Comparison of ENCODE assay signal across 23 cellular contexts in genomic region chr9:69029535-69029934, GRCh38. TPM values are rescaled to one million over a fixed set of nuclear protein-coding genes. Genes with fewer than 3 reads are reported as not detected.
DNase-seq lines count a peak whose midpoint lies in the region; ATAC-seq, FAIRE-seq and TF ChIP-seq lines count a peak whose summit lies in the region.
"Had no signal": no experiment of that assay in that cellular context is flagged by ENCODE, and none has a peak within 500 bp of the region (broad histone marks: within the 10 kb centered on the region; RNA-seq: fewer than 3 reads in every experiment).

No MANE protein-coding gene starts in this region.

- TF ChIP-seq RAD21 in HepG2 (CRISPR knock-in tag; IDR thresholded peaks at IDR 0.05) (no peak), K562 (CRISPR knock-in tag; conservative IDR thresholded peaks at IDR 0.05 in 1 of 2, IDR thresholded peaks at IDR 0.05 in 1 of 2) (no peak)

- H4K20me1 ChIP-seq in HepG2 (ENCODE audit: insufficient read depth, low read length), result no peaks in the 10 kb centered on the region
- H4K20me1 ChIP-seq in K562 (replicated peaks; ENCODE audit: control insufficient read depth, insufficient read depth, low read length), result no peaks in the 10 kb centered on the region

- H3K27ac Mint-ChIP-seq in T-helper 2 cell treated with Interferon-gamma antibody and Interleukin-4, amounts not matched to agents 5 μg/mL and 100 μg/mL, for 36 hours, result no peak overlapping the region
- H3K27ac Mint-ChIP-seq: H9 had no signal

- H3K9me1 ChIP-seq in K562 (ENCODE audit: control insufficient read depth, insufficient read depth, low read length), result no peaks in the 10 kb centered on the region

- no peak overlapping the region for H3K27ac ChIP-seq in HepG2 (ENCODE audit: extremely low read length, insufficient read depth, low read length)
- H3K27ac ChIP-seq in right lobe of liver, result no peak overlapping the region
- no peak overlapping the region for H3K27ac ChIP-seq in K562 (ENCODE audit: extremely low read depth, low read depth, low read length)
- no peak overlapping the region for H3K27ac ChIP-seq in right atrium auricular region
- H3K27ac ChIP-seq: Peyer's patch had no signal

- TF ChIP-seq POLR2A in HepG2 (IDR thresholded peaks at IDR 0.05; ENCODE audit: insufficient read depth in 1 of 2, low read depth in 2 of 2, low read length in 2 of 2) (no peak), right lobe of liver (IDR thresholded peaks at IDR 0.05) (no peak), K562 (conservative IDR thresholded peaks at IDR 0.05) (no peak)

- no peak overlapping the region for H2AFZ ChIP-seq in HepG2 (ENCODE audit: low read length)
- H2AFZ ChIP-seq in K562 (ENCODE audit: low read depth, low read length), result no peak overlapping the region

- no peak overlapping the region for H3K4me3 ChIP-seq in HepG2 (replicated peaks in 1 of 3; ENCODE audit: insufficient read depth in 1 of 3, low read depth in 2 of 3, low read length in 3 of 3)
- no peak overlapping the region for H3K4me3 ChIP-seq in right lobe of liver
- no peak overlapping the region for H3K4me3 ChIP-seq in K562
- H3K4me3 ChIP-seq in right atrium auricular region, result no peak overlapping the region
- H3K4me3 ChIP-seq: Peyer's patch had no signal

- BruUV-seq in HepG2 (replicated peaks; lab: Mats Ljungman, UMichigan) (no TSS peak), K562 (replicated peaks; lab: Mats Ljungman, UMichigan) (no TSS peak)

- H3K27me3 ChIP-seq in HepG2 (ENCODE audit: control insufficient read depth in 1 of 2, insufficient read depth in 2 of 2, low read length in 2 of 2), result no peaks in the 10 kb centered on the region
- no peaks in the 10 kb centered on the region for H3K27me3 ChIP-seq in right lobe of liver
- no peaks in the 10 kb centered on the region for H3K27me3 ChIP-seq in K562 (ENCODE audit: control insufficient read depth in 2 of 2, insufficient read depth in 2 of 2, low read length in 2 of 2)
- no peaks in the 10 kb centered on the region for H3K27me3 ChIP-seq in right atrium auricular region
- H3K27me3 ChIP-seq: Peyer's patch had no signal

- H3K27me3 Mint-ChIP-seq in T-helper 2 cell treated with Interferon-gamma antibody and Interleukin-4, amounts not matched to agents 5 μg/mL and 100 μg/mL, for 36 hours (ENCODE audit: low read depth), result no peaks in the 10 kb centered on the region
- H3K27me3 Mint-ChIP-seq: IgD-negative memory B cell had no signal

- TF ChIP-seq EP300 in HepG2 (IDR thresholded peaks at IDR 0.05; ENCODE audit: low read depth in 2 of 2, low read length in 2 of 2), result no peak
- TF ChIP-seq EP300 in HepG2 (CRISPR knock-in tag; IDR thresholded peaks at IDR 0.05; ENCODE audit: borderline replicate concordance), result no peak
- no peak for TF ChIP-seq EP300 in K562 (IDR thresholded peaks at IDR 0.05; ENCODE audit: low read length)

- POLR2A ChIA-PET in HepG2 (lab: Yijun Ruan, JAX), result no interaction called here
- POLR2A ChIA-PET in K562 (lab: Yijun Ruan, JAX), result no interaction called here

- peaks cover 11% of the 10 kb centered on the region for H3K9me3 Mint-ChIP-seq in T-helper 2 cell treated with Interferon-gamma antibody and Interleukin-4, amounts not matched to agents 5 μg/mL and 100 μg/mL, for 36 hours
- H3K9me3 Mint-ChIP-seq: IgD-negative memory B cell had no signal

- DNase-seq in T-helper 2 cell treated with Interferon-gamma antibody and Interleukin-4, amounts not matched to agents 5 μg/mL and 100 μg/mL, for 36 hours (ENCODE audit: low spot score), result no peak
- DNase-seq in T-helper 2 cell (no peak), HepG2 (ENCODE audit: low spot score) (no peak), right lobe of liver (no peak), K562 (ENCODE audit: extremely low read depth in 1 of 4, low spot score in 3 of 4) (no peak), right atrium auricular region (ENCODE audit: low spot score) (no peak), left cardiac atrium (no peak)
- DNase-seq: 8988T, DMS153, H9, NCI-H1092 treated with DMSO at 0.1 percent for 48 hours, NCI-H146, NCI-H2081, NCI-H2171 treated with DMSO at 0.1 percent for 48 hours, NCI-H446, NCI-H526 treated with DMSO at 0.1 percent for 48 hours, Peyer's patch had no signal

- CTCF ChIA-PET in HepG2 (lab: Yijun Ruan, JAX; ENCODE audit: low intra/inter-chr PET ratio, low total read pairs) (interaction anchor here (4.6 kb wide), 1 partner anchor 446 kb away, joined by 48 read pairs; no protein-coding TSS in a partner anchor), K562 (lab: Yijun Ruan, JAX; ENCODE audit: low intra/inter-chr PET ratio) (no interaction called here)

- H3K4me1 ChIP-seq in HepG2 (ENCODE audit: insufficient read depth, low read length) (0 out of 2 replicates have a peak, but pooled peaks cover 6% of the 10 kb centered on the region), right lobe of liver (no peaks in the 10 kb centered on the region), K562 (replicated peaks in 1 of 2; ENCODE audit: control insufficient read depth in 2 of 2, insufficient read depth in 2 of 2, low read length in 2 of 2) (peaks cover 0 to 9% of the 10 kb centered on the region in 2 experiments; a peak in 3 of 5 replicates), right atrium auricular region (no peaks in the 10 kb centered on the region)
- H3K4me1 ChIP-seq: Peyer's patch had no signal

- no peak for FAIRE-seq in HepG2 (lab: Jason Lieb, UNC)
- no peak for FAIRE-seq in K562 (lab: Jason Lieb, UNC)
- FAIRE-seq: HTR-8/SVneo had no signal

- H3K36me3 Mint-ChIP-seq in T-helper 2 cell treated with Interferon-gamma antibody and Interleukin-4, amounts not matched to agents 5 μg/mL and 100 μg/mL, for 36 hours (ENCODE audit: low read depth), result peaks cover 12% of the 10 kb centered on the region
- H3K36me3 Mint-ChIP-seq: IgD-negative memory B cell had no signal

- H3K79me2 ChIP-seq in HepG2 (ENCODE audit: insufficient read depth, low read length) (no peaks in the 10 kb centered on the region), K562 (ENCODE audit: control insufficient read depth, insufficient read depth, low read length) (no peaks in the 10 kb centered on the region)

- H3K4me2 ChIP-seq in HepG2 (ENCODE audit: low read depth, low read length), result no peak overlapping the region
- no peak overlapping the region for H3K4me2 ChIP-seq in K562 (ENCODE audit: insufficient read depth, low read length)

- peak overlapping the region; percentile 34 for H3K4me3 Mint-ChIP-seq in T-helper 2 cell treated with Interferon-gamma antibody and Interleukin-4, amounts not matched to agents 5 μg/mL and 100 μg/mL, for 36 hours
- H3K4me3 Mint-ChIP-seq: H9 had no signal

- ATAC-seq in HepG2, result no peak
- ATAC-seq in right lobe of liver, result no peak
- no peak for ATAC-seq in K562
- ATAC-seq in left cardiac atrium, result no peak
- no peak for ATAC-seq in HG03196 (IDR thresholded peaks at IDR 0.05; ENCODE audit: unreplicated experiment)

- H3K36me3 ChIP-seq in HepG2 (replicated peaks in 1 of 2; ENCODE audit: control insufficient read depth in 1 of 2, insufficient read depth in 2 of 2, low read length in 2 of 2) (no peaks in the 10 kb centered on the region), right lobe of liver (no peaks in the 10 kb centered on the region), K562 (ENCODE audit: control insufficient read depth, insufficient read depth, low read length) (no peaks in the 10 kb centered on the region), right atrium auricular region (no peaks in the 10 kb centered on the region)
- H3K36me3 ChIP-seq: Peyer's patch had no signal

- H3K9me3 ChIP-seq in HepG2 (ENCODE audit: low read length) (peaks cover 5% of the 10 kb centered on the region), right lobe of liver (no peaks in the 10 kb centered on the region), K562 (replicated peaks; ENCODE audit: control insufficient read depth, insufficient read depth, low read depth, low read length) (peaks cover 4% of the 10 kb centered on the region; the same call in 1 of the 2 replicates), right atrium auricular region (peaks cover 0 to 6% of the 10 kb centered on the region in 2 donors)

- intact Hi-C loops in HepG2 (cut with micrococcal nuclease; ENCODE audit: unreplicated experiment), result loop anchor here (10.0 kb wide), 1 partner anchor 325 kb away; the partner anchor contains the start of gene PIP5K1B
- intact Hi-C loops in right lobe of liver (cut with DNase I), result no loop called here
- intact Hi-C loops in K562 (cut with micrococcal nuclease), result loop anchor here (5.0 kb wide), 1 partner anchor 322 kb away; the partner anchor contains the start of gene PIP5K1B
- intact Hi-C loops in left cardiac atrium (cut with DNase I), result loop anchor here in 1 of 2 donors (5.0 to 10.0 kb wide), 2 partner anchors 325 to 447 kb away; partner anchors contain the start of gene PIP5K1B

- H3K9ac ChIP-seq in HepG2 (ENCODE audit: insufficient read depth, low read depth, low read length) (no peak overlapping the region), K562 (ENCODE audit: insufficient read depth in 1 of 2, low read depth in 2 of 2, low read length in 2 of 2) (no peak overlapping the region)

- no peak for TF ChIP-seq CTCF in HepG2 (CRISPR knock-in tag; IDR thresholded peaks at IDR 0.05)
- no peak for TF ChIP-seq CTCF in right lobe of liver (IDR thresholded peaks at IDR 0.05)
- no peak for TF ChIP-seq CTCF in K562 (IDR thresholded peaks at IDR 0.05 in 2 of 3, conservative IDR thresholded peaks at IDR 0.05 in 1 of 3; ENCODE audit: insufficient read depth in 2 of 3, low read depth in 1 of 3, low read length in 3 of 3)
- no peak for TF ChIP-seq CTCF in right atrium auricular region (IDR thresholded peaks at IDR 0.05)

- in situ Hi-C loops in HepG2 (cut with HindIII; ENCODE audit: extremely low pct_ligation_motif_present, low pct_unique_long_range_greater_than_20kb), result no loop called here
- in situ Hi-C loops in K562 (cut with MboI), result loop anchor here (5.0 to 25.0 kb wide), 2 partner anchors 447 to 908 kb away; no protein-coding TSS in a partner anchor

- H3K4me1 Mint-ChIP-seq in T-helper 2 cell treated with Interferon-gamma antibody and Interleukin-4, amounts not matched to agents 5 μg/mL and 100 μg/mL, for 36 hours (ENCODE audit: low read depth), result peaks cover 52% of the 10 kb centered on the region

RNA-seq across cellular contexts. Expression of gene FXN, which starts 6.0 kb away (rescaled TPM):
- 24.1 and 30.0 TPM in 2 replicates for total RNA-seq in HepG2 (2016; rRNA removed; fragmentation: Illumina TruSeq; extraction: Trizol)
- 25.5 and 29.4 TPM in 2 replicates for total RNA-seq in HepG2 (2016; cell fraction: cytosol; rRNA removed; fragmentation: Illumina TruSeq; extraction: Trizol; ENCODE audit: low read depth)
- total RNA-seq in HepG2 (2016; cell fraction: insoluble cytoplasmic fraction; rRNA removed; fragmentation: Illumina TruSeq; extraction: Trizol), result 24.7 and 31.9 TPM in 2 replicates
- 28.9 and 35.6 TPM in 2 replicates for total RNA-seq in HepG2 (2016; cell fraction: membrane; rRNA removed; fragmentation: Illumina TruSeq; extraction: Trizol)
- total RNA-seq in HepG2 (2016; cell fraction: nucleus; rRNA removed; fragmentation: Illumina TruSeq; extraction: Trizol), result 15.6 and 16.2 TPM in 2 replicates
- polyA plus RNA-seq in HepG2 (2011; rRNA removed), result 19.7 and 26.0 TPM in 2 replicates
- polyA plus RNA-seq in HepG2 (2011; cell fraction: cytosol; rRNA removed), result 28.8 and 35.4 TPM in 2 replicates
- 8.9 and 9.0 TPM in 2 replicates for polyA plus RNA-seq in HepG2 (2011; cell fraction: nucleus; rRNA removed)
- polyA plus RNA-seq in HepG2 (2012), result 30.1 and 34.1 TPM in 2 replicates
- 109 and 135 TPM in 2 replicates for polyA plus RNA-seq in HepG2 (2016; cell fraction: cytosol; fragmentation: Illumina TruSeq; extraction: Trizol; ENCODE audit: low read depth)
- polyA plus RNA-seq in HepG2 (2016; cell fraction: insoluble cytoplasmic fraction; fragmentation: Illumina TruSeq; extraction: Trizol; ENCODE audit: low read depth), result 95.1 and 107 TPM in 2 replicates
- polyA plus RNA-seq in HepG2 (2016; cell fraction: membrane; fragmentation: Illumina TruSeq; extraction: Trizol; ENCODE audit: low read depth), result 101 and 113 TPM in 2 replicates
- polyA plus RNA-seq in HepG2 (2016; cell fraction: nucleus; fragmentation: Illumina TruSeq; extraction: Trizol; ENCODE audit: insufficient read depth, low read depth), result 51.3 and 52.8 TPM in 2 replicates
- polyA minus RNA-seq in HepG2 (2011; rRNA and poly(A)+ RNA removed; ENCODE audit: low replicate concordance), result 11.0 and 13.3 TPM in 2 replicates
- polyA minus RNA-seq in HepG2 (2011; cell fraction: cytosol; rRNA and poly(A)+ RNA removed), result 8.1 and 11.8 TPM in 2 replicates
- polyA minus RNA-seq in HepG2 (2011; cell fraction: nucleus; rRNA and poly(A)+ RNA removed), result 12.6 and 14.2 TPM in 2 replicates
- 10 to 100 TPM; 12.5 to 30.4 (median 24.7) TPM for total RNA-seq in right lobe of liver
- 15.9 and 26.9 TPM in 2 replicates for total RNA-seq in K562 (2011; cell fraction: chromatin; rRNA removed; ENCODE audit: low replicate concordance)
- total RNA-seq in K562 (2011; cell fraction: nucleolus; rRNA removed), result 8.2 and 8.9 TPM in 2 replicates
- total RNA-seq in K562 (2011; cell fraction: nucleoplasm; rRNA removed), result 17.7 and 25.3 TPM in 2 replicates
- 7.6 and 17.3 TPM in 2 replicates for total RNA-seq in K562 (2014; rRNA removed)
- 30.3 and 31.7 TPM in 2 replicates for total RNA-seq in K562 (2014; rRNA removed; fragmentation: Illumina TruSeq; extraction: Trizol)
- total RNA-seq in K562 (2015; rRNA removed; fragmentation: Illumina TruSeq; extraction: Trizol), result 22.0 and 25.3 TPM in 2 replicates
- total RNA-seq in K562 (2021), result 39.5 and 41.1 TPM in 2 replicates
- polyA plus RNA-seq in K562 (2011; rRNA removed), result 16.3 and 34.0 TPM in 2 replicates
- 27.1 and 27.6 TPM in 2 replicates for polyA plus RNA-seq in K562 (2011; cell fraction: cytosol; rRNA removed)
- 11.2 and 12.6 TPM in 2 replicates for polyA plus RNA-seq in K562 (2011; cell fraction: nucleus; rRNA removed)
- polyA plus RNA-seq in K562 (2012), result 21.7 and 32.9 TPM in 2 replicates
- 44.5 and 51.5 TPM in 2 replicates for polyA plus RNA-seq in K562 (2014; fragmentation: Illumina TruSeq; extraction: Trizol)
- 10 to 100 TPM; 12.4 to 21.8 TPM for polyA plus RNA-seq in K562 (2014; fragmentation: Nextera tagmentation; extraction: Ambion mirVana)
- 29.3 and 30.3 TPM in 2 replicates for polyA plus RNA-seq in K562 (2014; rRNA removed)
- polyA minus RNA-seq in K562 (2011; rRNA and poly(A)+ RNA removed), result 19.5 and 28.5 TPM in 2 replicates
- polyA minus RNA-seq in K562 (2011; cell fraction: cytosol; rRNA and poly(A)+ RNA removed), result 7.9 and 9.1 TPM in 2 replicates
- polyA minus RNA-seq in K562 (2011; cell fraction: nucleus; rRNA and poly(A)+ RNA removed), result 2.6 and 4.1 TPM in 2 replicates
- 10 to 100 TPM; 10.5 to 24.6 TPM for total RNA-seq in right atrium auricular region
- total RNA-seq in left cardiac atrium, result 10 to 100 TPM; 27.7 to 29.8 TPM

RNA-seq across cellular contexts. Expression of gene PRKACG, which starts 15.6 kb away (rescaled TPM):
- total RNA-seq in HepG2 (2016; rRNA removed; fragmentation: Illumina TruSeq; extraction: Trizol) (not detected in 2 replicates), right lobe of liver (not detected), K562 (2014; rRNA removed) (not detected in 2 replicates), K562 (2014; rRNA removed; fragmentation: Illumina TruSeq; extraction: Trizol) (not detected in 2 replicates), K562 (2015; rRNA removed; fragmentation: Illumina TruSeq; extraction: Trizol) (not detected in 2 replicates), K562 (2021) (not detected in 2 replicates), right atrium auricular region (not detected), left cardiac atrium (not detected)
- total RNA-seq in HepG2 (2016; cell fraction: cytosol; rRNA removed; fragmentation: Illumina TruSeq; extraction: Trizol; ENCODE audit: low read depth), result not detected in 2 replicates
- total RNA-seq in HepG2 (2016; cell fraction: insoluble cytoplasmic fraction; rRNA removed; fragmentation: Illumina TruSeq; extraction: Trizol), result not detected in 2 replicates
- not detected in 2 replicates for total RNA-seq in HepG2 (2016; cell fraction: membrane; rRNA removed; fragmentation: Illumina TruSeq; extraction: Trizol)
- not detected in 2 replicates for total RNA-seq in HepG2 (2016; cell fraction: nucleus; rRNA removed; fragmentation: Illumina TruSeq; extraction: Trizol)
- polyA plus RNA-seq in HepG2 (2011; rRNA removed) (not detected in 2 replicates), K562 (2011; rRNA removed) (not detected in 2 replicates), K562 (2014; fragmentation: Illumina TruSeq; extraction: Trizol) (not detected in 2 replicates), K562 (2014; fragmentation: Nextera tagmentation; extraction: Ambion mirVana) (not detected), K562 (2014; rRNA removed) (not detected in 2 replicates)
- 0.03 TPM in 1 of 2 replicates, not detected in the other for polyA plus RNA-seq in HepG2 (2011; cell fraction: cytosol; rRNA removed)
- not detected in 2 replicates for polyA plus RNA-seq in HepG2 (2011; cell fraction: nucleus; rRNA removed)
- not detected in 2 replicates for polyA plus RNA-seq in HepG2 (2012)
- polyA plus RNA-seq in HepG2 (2016; cell fraction: cytosol; fragmentation: Illumina TruSeq; extraction: Trizol; ENCODE audit: low read depth), result not detected in 2 replicates
- polyA plus RNA-seq in HepG2 (2016; cell fraction: insoluble cytoplasmic fraction; fragmentation: Illumina TruSeq; extraction: Trizol; ENCODE audit: low read depth), result not detected in 2 replicates
- polyA plus RNA-seq in HepG2 (2016; cell fraction: membrane; fragmentation: Illumina TruSeq; extraction: Trizol; ENCODE audit: low read depth), result not detected in 2 replicates
- not detected in 2 replicates for polyA plus RNA-seq in HepG2 (2016; cell fraction: nucleus; fragmentation: Illumina TruSeq; extraction: Trizol; ENCODE audit: insufficient read depth, low read depth)
- polyA minus RNA-seq in HepG2 (2011; rRNA and poly(A)+ RNA removed; ENCODE audit: low replicate concordance), result not detected in 2 replicates
- not detected in 2 replicates for polyA minus RNA-seq in HepG2 (2011; cell fraction: cytosol; rRNA and poly(A)+ RNA removed)
- polyA minus RNA-seq in HepG2 (2011; cell fraction: nucleus; rRNA and poly(A)+ RNA removed), result not detected in 2 replicates
- not detected in 2 replicates for total RNA-seq in K562 (2011; cell fraction: chromatin; rRNA removed; ENCODE audit: low replicate concordance)
- total RNA-seq in K562 (2011; cell fraction: nucleolus; rRNA removed), result not detected in 2 replicates
- total RNA-seq in K562 (2011; cell fraction: nucleoplasm; rRNA removed), result not detected in 2 replicates
- polyA plus RNA-seq in K562 (2011; cell fraction: cytosol; rRNA removed), result not detected in 2 replicates
- polyA plus RNA-seq in K562 (2011; cell fraction: nucleus; rRNA removed), result 0.07 TPM in 1 of 2 replicates, not detected in the other
- not detected in 2 replicates for polyA plus RNA-seq in K562 (2012)
- not detected in 2 replicates for polyA minus RNA-seq in K562 (2011; rRNA and poly(A)+ RNA removed)
- not detected in 2 replicates for polyA minus RNA-seq in K562 (2011; cell fraction: cytosol; rRNA and poly(A)+ RNA removed)
- not detected in 2 replicates for polyA minus RNA-seq in K562 (2011; cell fraction: nucleus; rRNA and poly(A)+ RNA removed)
- total RNA-seq: Daoy, H9, LHCN-M2, Peyer's patch had no signal
- polyA plus RNA-seq: AG04450, IgD-negative memory B cell had no signal

Comparison
In these comparisons a context has a peak if more than half of its experiments do, and no peak if none do; other contexts are left out.
1. intact Hi-C loops: an anchor here in HepG2 (10.0 kb wide) and K562 (5.0 kb wide); none called in right lobe of liver.